Comparison of ENCODE assay signal across 8 cellular contexts in genomic region chr1:44036409-44037111, GRCh38. TPM values are rescaled to one million over a fixed set of nuclear protein-coding genes. Genes with fewer than 3 reads are reported as not detected.
A peak's percentile ranks its signal among the peaks of the same experiment; 100 is the strongest.
DNase-seq lines count a peak whose midpoint lies in the region; ATAC-seq and TF ChIP-seq lines count a peak whose summit lies in the region.

No MANE protein-coding gene starts in this region.

- H3K4me1 Mint-ChIP-seq in activated T-helper 17 cell treated with anti-CD3 and anti-CD28 coated beads, Interleukin-2, amount 50 U/mL, for 72 hours = peaks cover 4% of the 10 kb centered on the region

- H3K36me3 ChIP-seq in neutrophil = no peaks in the 10 kb centered on the region
- H3K36me3 ChIP-seq in tibial artery = no peaks in the 10 kb centered on the region

- H3K27me3 Mint-ChIP-seq in activated T-helper 17 cell treated with anti-CD3 and anti-CD28 coated beads, Interleukin-2, amount 50 U/mL, for 72 hours = no peaks in the 10 kb centered on the region

- intact Hi-C loops in tibial artery (cut with DNase I; ENCODE audit: low total_unique reads) = loop anchor here (5.0 to 10.0 kb wide), 3 partner anchors 34 to 274 kb away; partner anchors contain the start of gene IPO13

- peak; percentile 57 for DNase-seq in DMS114 treated with DMSO at 0.1 percent for 48 hours (lab: John Stamatoyannopoulos, UW; ENCODE audit: unreplicated experiment)
- peak; percentile 41 for DNase-seq in KG1 (lab: John Stamatoyannopoulos, UW)
- peak; percentile 68 for DNase-seq in RWPE1 (ENCODE audit: low spot score)
- DNase-seq in fibroblast of the aortic adventitia (ENCODE audit: low read depth) = peak; percentile 73
- peak; percentile 67 to 79 for DNase-seq in tibial artery

- no peaks in the 10 kb centered on the region for H3K36me3 Mint-ChIP-seq in activated T-helper 17 cell treated with anti-CD3 and anti-CD28 coated beads, Interleukin-2, amount 50 U/mL, for 72 hours (ENCODE audit: low read depth)

- no peaks in the 10 kb centered on the region for H3K9me3 Mint-ChIP-seq in activated T-helper 17 cell treated with anti-CD3 and anti-CD28 coated beads, Interleukin-2, amount 50 U/mL, for 72 hours

- CTCF ChIA-PET in RWPE1 (lab: Yijun Ruan, JAX) = interaction anchor here (0.5 to 3.7 kb wide), 16 partner anchors 8 to 678 kb away, joined by 3 to 43 read pairs (median 4); no protein-coding TSS in a partner anchor

- peak overlapping the region; percentile 96 for H3K27ac ChIP-seq in RWPE1
- no peak overlapping the region for H3K27ac ChIP-seq in neutrophil
- H3K27ac ChIP-seq in tibial artery = peak overlapping the region; percentile 71 to 76

- H3K4me3 ChIP-seq in fibroblast of the aortic adventitia (ENCODE audit: low read depth, low read length) (no peak overlapping the region), neutrophil (ENCODE audit: low read depth in 1 of 2, low read length in 1 of 2) (no peak overlapping the region), tibial artery (no peak overlapping the region)

- H3K4me3 Mint-ChIP-seq in activated T-helper 17 cell treated with anti-CD3 and anti-CD28 coated beads, Interleukin-2, amount 50 U/mL, for 72 hours = no peak overlapping the region

- ATAC-seq in activated T-helper 17 cell treated with anti-CD3 and anti-CD28 coated beads, Interleukin-2, amount 50 U/mL, for 72 hours (replicated peaks) = peak; percentile 91
- no peak for ATAC-seq in GM18519 (IDR thresholded peaks at IDR 0.05; ENCODE audit: low FRiP score, unreplicated experiment)

- H3K4me1 ChIP-seq in neutrophil (ENCODE audit: control insufficient read depth in 1 of 2, insufficient read depth in 1 of 2, low read depth in 1 of 2, low read length in 1 of 2) (peaks cover 8 to 15% of the 10 kb centered on the region in 2 experiments), tibial artery (peaks cover 9 to 37% (median 29%) of the 10 kb centered on the region in 4 donors)

- H3K27me3 ChIP-seq in neutrophil = peaks cover 26% of the 10 kb centered on the region
- no peaks in the 10 kb centered on the region for H3K27me3 ChIP-seq in tibial artery

- H3K9me3 ChIP-seq in neutrophil = no peaks in the 10 kb centered on the region
- H3K9me3 ChIP-seq in tibial artery = no peaks in the 10 kb centered on the region

- peak overlapping the region; percentile 2 for H3K27ac Mint-ChIP-seq in activated T-helper 17 cell treated with anti-CD3 and anti-CD28 coated beads, Interleukin-2, amount 50 U/mL, for 72 hours

- peak; percentile 91 for TF ChIP-seq CTCF in RWPE1 (conservative IDR thresholded peaks at IDR 0.05; ENCODE audit: low read depth)
- peak; percentile 76 for TF ChIP-seq CTCF in fibroblast of the aortic adventitia (IDR thresholded peaks at IDR 0.05; ENCODE audit: insufficient read depth, low read length)
- peak; percentile 43 for TF ChIP-seq CTCF in neutrophil (IDR thresholded peaks at IDR 0.05)
- peak; percentile 80 to 90 for TF ChIP-seq CTCF in tibial artery (IDR thresholded peaks at IDR 0.05)

- POLR2A ChIA-PET in RWPE1 (lab: Yijun Ruan, JAX; ENCODE audit: low non-redundant PET) = no interaction called here

RNA-seq across cellular contexts. Expression of gene SLC6A9, which starts 5.3 kb away (rescaled TPM):
- 1 to 10 TPM in 1 of 2 donors, under 1 TPM in 1; 0.87 to 2.8 TPM for total RNA-seq in activated T-helper 17 cell treated with anti-CD3 and anti-CD28 coated beads, Interleukin-2, amount 50 U/mL, for 72 hours
- total RNA-seq in fibroblast of the aortic adventitia (ENCODE audit: low replicate concordance) = 6.8 and 25.9 TPM in 2 replicates

RNA-seq across cellular contexts. Expression of gene CCDC24, which starts 45.2 kb away (rescaled TPM):
- total RNA-seq in activated T-helper 17 cell treated with anti-CD3 and anti-CD28 coated beads, Interleukin-2, amount 50 U/mL, for 72 hours = 1 to 10 TPM in 1 of 2 donors, under 1 TPM in 1; 0.95 to 2.6 TPM
- 2.6 TPM in 2 replicates for total RNA-seq in fibroblast of the aortic adventitia (ENCODE audit: low replicate concordance)

RNA-seq across cellular contexts. Expression of gene B4GALT2, which starts 57.5 kb away (rescaled TPM):
- 10 to 100 TPM; 18.5 to 34.4 TPM for total RNA-seq in activated T-helper 17 cell treated with anti-CD3 and anti-CD28 coated beads, Interleukin-2, amount 50 U/mL, for 72 hours
- 19.7 and 99.1 TPM in 2 replicates for total RNA-seq in fibroblast of the aortic adventitia (ENCODE audit: low replicate concordance)
